1 cellular context compared by ENCODE assay signal in genomic region chr10:48444266-48444665, GRCh38.
TF ChIP-seq lines count a peak whose summit lies in the region.

No MANE protein-coding gene starts in this region.

TF ChIP-seq in SK-N-SH, 30 proteins besides CTCF, POLR2A, EP300 and RAD21 (continued from another document):
- TF ChIP-seq ZBTB33 (IDR thresholded peaks at IDR 0.05; ENCODE audit: borderline replicate concordance, low read depth) (no peak), TAF1 (IDR thresholded peaks at IDR 0.05; ENCODE audit: borderline replicate concordance, low read depth, low read length) (no peak), GATA2 (CRISPR knock-in tag; IDR thresholded peaks at IDR 0.05) (peak; percentile 87), POLR2AphosphoS5 (IDR thresholded peaks at IDR 0.05; ENCODE audit: low read depth, low read length) (no peak), FOXJ3 (CRISPR knock-in tag; IDR thresholded peaks at IDR 0.05) (no peak), IRF3 (IDR thresholded peaks at IDR 0.05; ENCODE audit: low read depth, low read length) (no peak)
